In genomic region chr9:136545966-136546696, GRCh38 we compare ENCODE assay signal across 8 cellular contexts. TPM values are rescaled to one million over a fixed set of nuclear protein-coding genes. Genes with fewer than 3 reads are reported as not detected.
DNase-seq lines count a peak whose midpoint lies in the region; ATAC-seq, FAIRE-seq and TF ChIP-seq lines count a peak whose summit lies in the region.

Gene NOTCH1 (minus strand): TSS chr9:136546048. CDS start chr9:136545786, 262 bp downstream.

- H3K9me3 Mint-ChIP-seq in activated T-cell treated with anti-CD3 and anti-CD28 coated beads, Interleukin-2, amount 50 U/mL, for 72 hours, result no peaks in the 10 kb centered on the region
- no peaks in the 10 kb centered on the region for H3K9me3 Mint-ChIP-seq in naive thymus-derived CD4-positive, alpha-beta T cell
- H3K9me3 Mint-ChIP-seq in stimulated activated naive B cell treated with anti-CD40 and anti-IgM and Interleukin-4, amounts not matched to agents 10 μg/mL and 1 μg/mL and 100 μg/mL, for 72 hours, result no peaks in the 10 kb centered on the region

- peak; percentile 87 for FAIRE-seq in GM19239 (lab: Jason Lieb, UNC)

- peak within 1 kb of the TSS; percentile 81 for H3K4me3 ChIP-seq in naive thymus-derived CD4-positive, alpha-beta T cell (ENCODE audit: low read length)

- H3K4me1 Mint-ChIP-seq in activated T-cell treated with anti-CD3 and anti-CD28 coated beads, Interleukin-2, amount 50 U/mL, for 72 hours (ENCODE audit: low read depth), result peaks cover 50% of the 10 kb centered on the region
- H3K4me1 Mint-ChIP-seq in naive thymus-derived CD4-positive, alpha-beta T cell, result peaks cover under 1 to 43% (median 28%) of the 10 kb centered on the region in 7 donors
- peaks cover 31 to 54% of the 10 kb centered on the region in 2 donors for H3K4me1 Mint-ChIP-seq in stimulated activated naive B cell treated with anti-CD40 and anti-IgM and Interleukin-4, amounts not matched to agents 10 μg/mL and 1 μg/mL and 100 μg/mL, for 72 hours

- H3K4me3 Mint-ChIP-seq in activated T-cell treated with anti-CD3 and anti-CD28 coated beads, Interleukin-2, amount 50 U/mL, for 72 hours, result peak within 1 kb of the TSS; percentile 92 to 95
- peak within 1 kb of the TSS; percentile 78 to 95 (median 88) for H3K4me3 Mint-ChIP-seq in naive thymus-derived CD4-positive, alpha-beta T cell
- peak within 1 kb of the TSS; percentile 93 to 96 for H3K4me3 Mint-ChIP-seq in stimulated activated naive B cell treated with anti-CD40 and anti-IgM and Interleukin-4, amounts not matched to agents 10 μg/mL and 1 μg/mL and 100 μg/mL, for 72 hours

- no peak within 1 kb of the TSS for H3K27ac Mint-ChIP-seq in activated T-cell treated with anti-CD3 and anti-CD28 coated beads, Interleukin-2, amount 50 U/mL, for 72 hours
- H3K27ac Mint-ChIP-seq in naive thymus-derived CD4-positive, alpha-beta T cell, result peak within 1 kb of the TSS; percentile 57 to 90 (median 81)
- peak within 1 kb of the TSS; percentile 96 for H3K27ac Mint-ChIP-seq in stimulated activated naive B cell treated with anti-CD40 and anti-IgM and Interleukin-4, amounts not matched to agents 10 μg/mL and 1 μg/mL and 100 μg/mL, for 72 hours

- H3K27me3 ChIP-seq in naive thymus-derived CD4-positive, alpha-beta T cell (ENCODE audit: control insufficient read depth in 2 of 2, insufficient read depth in 2 of 2, low read length in 2 of 2), result no peaks in the 10 kb centered on the region

- H3K9me3 ChIP-seq in naive thymus-derived CD4-positive, alpha-beta T cell (ENCODE audit: control insufficient read depth in 2 of 3, low read length in 3 of 3), result no peaks in the 10 kb centered on the region

- H3K27ac ChIP-seq in naive thymus-derived CD4-positive, alpha-beta T cell (ENCODE audit: low read depth, low read length), result peak within 1 kb of the TSS; percentile 80

- peak; percentile 64 for ATAC-seq in HG03442 (IDR thresholded peaks at IDR 0.05; ENCODE audit: unreplicated experiment)
- ATAC-seq in activated T-cell treated with anti-CD3 and anti-CD28 coated beads, Interleukin-2, amount 50 U/mL, for 72 hours (replicated peaks in 1 of 2), result peak; percentile 72 to 75
- peak; percentile 89 for ATAC-seq in naive thymus-derived CD4-positive, alpha-beta T cell
- peak; percentile 81 to 85 for ATAC-seq in stimulated activated naive B cell treated with anti-CD40 and anti-IgM and Interleukin-4, amounts not matched to agents 10 μg/mL and 1 μg/mL and 100 μg/mL, for 72 hours (replicated peaks)

- intact Hi-C loops in naive thymus-derived CD4-positive, alpha-beta T cell (cut with micrococcal nuclease), result loop anchor here (1.0 to 10.0 kb wide), 14 partner anchors 8 to 676 kb away; partner anchors contain the start of genes DNLZ (in 2 of the 2), SEC16A (in 2 of the 2), CAMSAP1 (in 1 of the 2) and QSOX2 (in 1 of the 2)

- peak; percentile 97 for DNase-seq in CD1c-positive myeloid dendritic cell (ENCODE audit: extremely low spot score)
- peak; percentile 92 for DNase-seq in GM19239 (ENCODE audit: insufficient read length, low spot score)
- peak; percentile 88 to 92 for DNase-seq in activated T-cell treated with anti-CD3 and anti-CD28 coated beads, Interleukin-2, amount 50 U/mL, for 72 hours
- DNase-seq in fibroblast of gingiva (ENCODE audit: low read depth), result peak; percentile 95
- peak; percentile 77 to 91 (median 86) for DNase-seq in naive thymus-derived CD4-positive, alpha-beta T cell
- DNase-seq in stimulated activated naive B cell treated with anti-CD40 and anti-IgM and Interleukin-4, amounts not matched to agents 10 μg/mL and 1 μg/mL and 100 μg/mL, for 72 hours, result peak; percentile 95

- H3K27me3 Mint-ChIP-seq in activated T-cell treated with anti-CD3 and anti-CD28 coated beads, Interleukin-2, amount 50 U/mL, for 72 hours (ENCODE audit: low read depth), result no peaks in the 10 kb centered on the region
- H3K27me3 Mint-ChIP-seq in naive thymus-derived CD4-positive, alpha-beta T cell, result no peaks in the 10 kb centered on the region
- no peaks in the 10 kb centered on the region for H3K27me3 Mint-ChIP-seq in stimulated activated naive B cell treated with anti-CD40 and anti-IgM and Interleukin-4, amounts not matched to agents 10 μg/mL and 1 μg/mL and 100 μg/mL, for 72 hours

- peaks cover 0 to 4% of the 10 kb centered on the region in 2 donors for H3K36me3 Mint-ChIP-seq in activated T-cell treated with anti-CD3 and anti-CD28 coated beads, Interleukin-2, amount 50 U/mL, for 72 hours (ENCODE audit: insufficient read depth in 2 of 2)
- peaks cover 0 to 3% (median 0%) of the 10 kb centered on the region in 5 donors for H3K36me3 Mint-ChIP-seq in naive thymus-derived CD4-positive, alpha-beta T cell
- peaks cover 0 to 10% of the 10 kb centered on the region in 2 donors for H3K36me3 Mint-ChIP-seq in stimulated activated naive B cell treated with anti-CD40 and anti-IgM and Interleukin-4, amounts not matched to agents 10 μg/mL and 1 μg/mL and 100 μg/mL, for 72 hours

- POLR2A ChIA-PET in naive thymus-derived CD4-positive, alpha-beta T cell (lab: Charles Lee), result interaction anchor here (0.8 to 1.1 kb wide), 2 partner anchors 9 to 62 kb away, joined by 3 to 5 read pairs; no protein-coding TSS in a partner anchor

- peaks cover 0 to 16% (median 0%) of the 10 kb centered on the region in 3 experiments for H3K36me3 ChIP-seq in naive thymus-derived CD4-positive, alpha-beta T cell (ENCODE audit: control insufficient read depth in 2 of 3, insufficient read depth in 3 of 3, low read length in 3 of 3)

- CTCF ChIA-PET in naive thymus-derived CD4-positive, alpha-beta T cell (lab: Charles Lee), result no interaction called here

- peaks cover 20 to 32% of the 10 kb centered on the region in 2 donors for H3K4me1 ChIP-seq in naive thymus-derived CD4-positive, alpha-beta T cell (ENCODE audit: control insufficient read depth in 2 of 2, insufficient read depth in 2 of 2, low read length in 2 of 2)

TF ChIP-seq in PFSK-1, 5 proteins besides CTCF, POLR2A, EP300 and RAD21:
- TF ChIP-seq TAF1 (IDR thresholded peaks at IDR 0.05; ENCODE audit: borderline replicate concordance, insufficient read depth, low read length), result peak; percentile 68; the same call in 1 of the 2 replicates
- no peak for TF ChIP-seq REST (IDR thresholded peaks at IDR 0.05; ENCODE audit: insufficient read depth in 1 of 2, low read depth in 2 of 2, low read length in 2 of 2)
- peak; percentile 63 for TF ChIP-seq POLR2AphosphoS5 (IDR thresholded peaks at IDR 0.05; ENCODE audit: low read depth, low read length)
- peak; percentile 63; the same call in 1 of the 2 replicates for TF ChIP-seq SIN3A (IDR thresholded peaks at IDR 0.05; ENCODE audit: borderline replicate concordance, insufficient read depth, low read length)
- no peak for TF ChIP-seq FOXP2 (optimal IDR thresholded peaks at IDR 0.05; ENCODE audit: borderline replicate concordance, extremely low read depth, extremely low read length, insufficient read depth)
TF ChIP-seq in PFSK-1: peak in this region for 3.

RNA-seq across cellular contexts. Expression of gene NOTCH1, which starts in this region (rescaled TPM):
- polyA plus RNA-seq in PFSK-1 (2012; ENCODE audit: insufficient read length, low read depth), result 91.0 TPM
- total RNA-seq in activated T-cell treated with anti-CD3 and anti-CD28 coated beads, Interleukin-2, amount 50 U/mL, for 72 hours, result 10 to 100 TPM; 71.6 to 84.2 TPM
- 10 to 100 TPM; 49.7 to 92.9 (median 58.0) TPM for total RNA-seq in naive thymus-derived CD4-positive, alpha-beta T cell
- polyA plus RNA-seq in naive thymus-derived CD4-positive, alpha-beta T cell, result 1 to 10 TPM; 1.9 to 7.1 TPM

Comparison
In these comparisons a context has a peak if more than half of its experiments do, and no peak if none do; other contexts are left out.
1. Peak in every context shown above with its lines: DNase-seq, ATAC-seq, H3K4me3 ChIP-seq and H3K27ac ChIP-seq.